Comparison of ENCODE assay signal across 26 cellular contexts in the genomic region with DNA sequence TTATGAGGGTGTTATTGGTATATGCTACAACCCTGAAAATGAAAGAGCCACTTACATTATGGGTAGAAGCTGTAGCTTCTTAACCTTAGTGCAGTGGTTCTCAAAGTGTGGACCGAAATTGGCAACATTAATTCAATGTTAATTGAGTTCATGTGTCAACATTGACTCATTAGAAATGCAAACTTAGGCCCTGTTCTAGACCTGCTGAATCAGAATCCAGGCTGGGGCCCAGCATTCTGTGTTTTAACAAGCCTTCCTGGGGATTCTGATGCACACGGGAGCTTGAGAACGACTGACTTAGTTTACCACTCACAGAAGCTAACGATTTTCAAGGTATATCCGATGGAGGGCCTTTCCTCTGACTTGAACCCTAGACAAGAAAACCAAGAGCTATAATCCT.
"Had no signal": no experiment of that assay in that cellular context is flagged by ENCODE, and none has a peak within 500 bp of the region (broad histone marks: within the 10 kb centered on the region; RNA-seq: fewer than 3 reads in every experiment).

No MANE protein-coding gene starts in this region.

- H3K4me1 Mint-ChIP-seq: central memory CD8-positive, alpha-beta T cell; stimulated activated effector memory CD8-positive, alpha-beta T cell treated with anti-CD3 and anti-CD28 coated beads, Interleukin-12 subunit alpha, Interleukin-12 subunit beta, amount 100 ng/mL, for 72 hours had no signal

- ATAC-seq: foreskin keratinocyte; sciatic nerve; stimulated activated effector memory CD8-positive, alpha-beta T cell treated with anti-CD3 and anti-CD28 coated beads, Interleukin-12 subunit alpha, Interleukin-12 subunit beta, amount 100 ng/mL, for 72 hours had no signal

- H3K27ac Mint-ChIP-seq: activated CD4-positive, alpha-beta memory T cell treated with anti-CD3 and anti-CD28 coated beads, Interleukin-2, amount 10 ng/mL, durations not matched to agents 7 days and 5 days; activated CD4-positive, alpha-beta T cell treated with anti-CD3 and anti-CD28 coated beads, Interleukin-2, amount 10 ng/mL, durations not matched to agents 7 days and 5 days; activated T-cell treated with anti-CD3 and anti-CD28 coated beads, Interleukin-2, amount 50 U/mL, for 24 hours; stimulated activated effector memory CD8-positive, alpha-beta T cell treated with anti-CD3 and anti-CD28 coated beads, Interleukin-12 subunit alpha, Interleukin-12 subunit beta, amount 100 ng/mL, for 72 hours; stimulated activated naive CD8-positive, alpha-beta T cell treated with anti-CD3 and anti-CD28 coated beads, Interleukin-15, Interleukin-2, amounts not matched to agents 100 ng/mL and 50 ng/mL, for 24 hours; T-helper 1 cell treated with Interleukin-12 subunit alpha and Interleukin-12 subunit beta and Interleukin-4 antibody, amounts not matched to agents 30 μg/mL and 1 μg/mL, for 36 hours had no signal

- H3K4me1 ChIP-seq: foreskin keratinocyte had no signal

- H3K36me3 ChIP-seq: upper lobe of left lung had no signal

- H3K4me3 Mint-ChIP-seq: activated CD4-positive, alpha-beta memory T cell treated with anti-CD3 and anti-CD28 coated beads, Interleukin-2, amount 10 ng/mL, durations not matched to agents 7 days and 5 days; activated CD4-positive, alpha-beta T cell treated with anti-CD3 and anti-CD28 coated beads, Interleukin-2, amount 10 ng/mL, durations not matched to agents 7 days and 5 days; activated T-cell treated with anti-CD3 and anti-CD28 coated beads, Interleukin-2, amount 50 U/mL, for 24 hours; central memory CD8-positive, alpha-beta T cell; nephron; stimulated activated effector memory CD8-positive, alpha-beta T cell treated with anti-CD3 and anti-CD28 coated beads, Interleukin-12 subunit alpha, Interleukin-12 subunit beta, amount 100 ng/mL, for 72 hours; stimulated activated naive CD8-positive, alpha-beta T cell treated with anti-CD3 and anti-CD28 coated beads, Interleukin-15, Interleukin-2, amounts not matched to agents 100 ng/mL and 50 ng/mL, for 24 hours; T-helper 1 cell treated with Interleukin-12 subunit alpha and Interleukin-12 subunit beta and Interleukin-4 antibody, amounts not matched to agents 30 μg/mL and 1 μg/mL, for 36 hours had no signal

- H3K27me3 ChIP-seq: upper lobe of left lung had no signal

- DNase-seq: activated CD4-positive, alpha-beta memory T cell treated with anti-CD3 and anti-CD28 coated beads, Interleukin-2, amount 10 ng/mL, durations not matched to agents 7 days and 5 days; activated CD4-positive, alpha-beta T cell treated with anti-CD3 and anti-CD28 coated beads for 1 hour; activated CD4-positive, alpha-beta T cell treated with anti-CD3 and anti-CD28 coated beads, Interleukin-2, amount 10 ng/mL, durations not matched to agents 7 days and 5 days; activated CD8-positive, alpha-beta memory T cell treated with anti-CD3 and anti-CD28 coated beads, Interleukin-2, amount 50 U/mL, for 48 hours; activated gamma-delta T cell; activated naive CD4-positive, alpha-beta T cell treated with anti-CD3 and anti-CD28 coated beads, Interleukin-2, amount 50 U/mL, for 16 hours; activated T-cell treated with anti-CD3 and anti-CD28 coated beads, Interleukin-2, amount 50 U/mL, for 24 hours; amygdala; dermis blood vessel endothelial cell; effector CD8-positive, alpha-beta T cell; erythroblast; foreskin keratinocyte; mammary epithelial cell; posterior cingulate gyrus; small intestine; stimulated activated CD4-positive, alpha-beta T cell treated with anti-CD3 and anti-CD28 coated beads, Interleukin-4, amount 100 ng/mL, for 24 hours; substantia nigra; SW 1271; T1000; upper lobe of left lung had no signal

- H3K27ac ChIP-seq: foreskin keratinocyte had no signal

- H3K9me3 ChIP-seq: upper lobe of left lung had no signal

- H3K9me3 Mint-ChIP-seq: activated CD4-positive, alpha-beta memory T cell treated with anti-CD3 and anti-CD28 coated beads, Interleukin-2, amount 10 ng/mL, durations not matched to agents 7 days and 5 days; activated CD4-positive, alpha-beta T cell treated with anti-CD3 and anti-CD28 coated beads, Interleukin-2, amount 10 ng/mL, durations not matched to agents 7 days and 5 days; activated T-cell treated with anti-CD3 and anti-CD28 coated beads, Interleukin-2, amount 50 U/mL, for 24 hours; central memory CD8-positive, alpha-beta T cell; nephron; stimulated activated effector memory CD8-positive, alpha-beta T cell treated with anti-CD3 and anti-CD28 coated beads, Interleukin-12 subunit alpha, Interleukin-12 subunit beta, amount 100 ng/mL, for 72 hours; stimulated activated naive CD8-positive, alpha-beta T cell treated with anti-CD3 and anti-CD28 coated beads, Interleukin-15, Interleukin-2, amounts not matched to agents 100 ng/mL and 50 ng/mL, for 24 hours; T-helper 1 cell treated with Interleukin-12 subunit alpha and Interleukin-12 subunit beta and Interleukin-4 antibody, amounts not matched to agents 30 μg/mL and 1 μg/mL, for 36 hours had no signal

- H3K36me3 Mint-ChIP-seq: stimulated activated effector memory CD8-positive, alpha-beta T cell treated with anti-CD3 and anti-CD28 coated beads, Interleukin-12 subunit alpha, Interleukin-12 subunit beta, amount 100 ng/mL, for 72 hours had no signal

- H3K4me3 ChIP-seq: upper lobe of left lung had no signal
